ENCODE assay signal across 20 cellular contexts in the genomic region with DNA sequence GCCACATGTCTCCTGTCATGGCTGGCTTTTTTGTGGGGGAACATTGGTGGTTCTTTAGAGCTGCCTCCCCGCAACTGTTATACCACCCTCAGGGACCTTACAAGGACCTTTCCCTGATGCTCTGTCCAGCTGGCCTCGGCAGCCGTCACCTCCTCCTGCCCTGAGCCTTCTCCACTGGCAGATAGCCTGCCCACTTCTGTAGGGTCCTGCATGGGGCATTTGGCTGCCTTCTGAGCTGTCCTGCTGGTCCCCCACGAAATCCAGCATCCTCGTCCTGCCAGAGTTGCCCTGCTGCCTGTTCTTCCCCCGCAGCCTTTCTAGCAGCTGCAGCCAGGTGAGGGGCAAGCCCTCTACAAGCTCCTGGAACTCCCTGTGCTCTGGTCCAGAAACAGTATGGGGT.
DNase-seq lines count a peak whose midpoint lies in the region; ATAC-seq and TF ChIP-seq lines count a peak whose summit lies in the region.
"Had no signal": no experiment of that assay in that cellular context is flagged by ENCODE, and none has a peak within 500 bp of the region (broad histone marks: within the 10 kb centered on the region; RNA-seq: fewer than 3 reads in every experiment).

No MANE protein-coding gene starts in this region.

- H3K4me3 ChIP-seq in left ventricle myocardium inferior (no peak overlapping the region), heart left ventricle (no peak overlapping the region), right lobe of liver (no peak overlapping the region)
- H3K4me3 ChIP-seq: BLaER1, GM23248 had no signal

- no peaks in the 10 kb centered on the region for H3K9me3 Mint-ChIP-seq in activated T-cell treated with anti-CD3 and anti-CD28 coated beads, Interleukin-2, amount 50 U/mL, for 72 hours
- H3K9me3 Mint-ChIP-seq in activated T-cell treated with anti-CD3 and anti-CD28 coated beads, Interleukin-2, amount 50 U/mL, for 4 hours: no peaks in the 10 kb centered on the region
- H3K9me3 Mint-ChIP-seq: CD4-positive, CD25-positive, alpha-beta regulatory T cell; CD8-positive, alpha-beta T cell had no signal

- H3K27ac Mint-ChIP-seq in activated T-cell treated with anti-CD3 and anti-CD28 coated beads, Interleukin-2, amount 50 U/mL, for 72 hours: no peak overlapping the region
- H3K27ac Mint-ChIP-seq: B cell; CD8-positive, alpha-beta T cell had no signal

- H3K4me1 Mint-ChIP-seq in activated T-cell treated with anti-CD3 and anti-CD28 coated beads, Interleukin-2, amount 50 U/mL, for 72 hours (ENCODE audit: low read depth): peaks cover 12% of the 10 kb centered on the region
- H3K4me1 Mint-ChIP-seq in activated T-cell treated with anti-CD3 and anti-CD28 coated beads, Interleukin-2, amount 50 U/mL, for 4 hours (ENCODE audit: low read depth): no peaks in the 10 kb centered on the region
- H3K4me1 Mint-ChIP-seq: B cell had no signal

- TF ChIP-seq POLR2A in heart left ventricle (IDR thresholded peaks at IDR 0.05): no peak
- no peak for TF ChIP-seq POLR2A in right lobe of liver (IDR thresholded peaks at IDR 0.05)

- H3K4me3 Mint-ChIP-seq in activated T-cell treated with anti-CD3 and anti-CD28 coated beads, Interleukin-2, amount 50 U/mL, for 72 hours: no peak overlapping the region
- H3K4me3 Mint-ChIP-seq in activated T-cell treated with anti-CD3 and anti-CD28 coated beads, Interleukin-2, amount 50 U/mL, for 4 hours: no peak overlapping the region
- H3K4me3 Mint-ChIP-seq: B cell; CD4-positive, CD25-positive, alpha-beta regulatory T cell; CD8-positive, alpha-beta T cell had no signal

- H3K36me3 Mint-ChIP-seq in activated T-cell treated with anti-CD3 and anti-CD28 coated beads, Interleukin-2, amount 50 U/mL, for 72 hours (ENCODE audit: insufficient read depth in 2 of 2): peaks cover 0 to 5% of the 10 kb centered on the region in 2 donors
- H3K36me3 Mint-ChIP-seq in activated T-cell treated with anti-CD3 and anti-CD28 coated beads, Interleukin-2, amount 50 U/mL, for 4 hours (ENCODE audit: insufficient read depth): peaks cover 27% of the 10 kb centered on the region

- H3K9me3 ChIP-seq in left ventricle myocardium inferior (replicated peaks): no peaks in the 10 kb centered on the region
- H3K9me3 ChIP-seq in heart left ventricle: no peaks in the 10 kb centered on the region
- H3K9me3 ChIP-seq in right lobe of liver: no peaks in the 10 kb centered on the region
- H3K9me3 ChIP-seq: BLaER1, Caco-2 had no signal

- TF ChIP-seq CTCF in left ventricle myocardium inferior (IDR thresholded peaks at IDR 0.05; ENCODE audit: borderline replicate concordance): no peak
- TF ChIP-seq CTCF in heart left ventricle (IDR thresholded peaks at IDR 0.05): no peak
- no peak for TF ChIP-seq CTCF in right lobe of liver (IDR thresholded peaks at IDR 0.05)

- ATAC-seq in heart left ventricle (no peak), right lobe of liver (no peak), sciatic nerve (peak; percentile 32)
- ATAC-seq in activated T-cell treated with anti-CD3 and anti-CD28 coated beads, Interleukin-2, amount 50 U/mL, for 72 hours (replicated peaks in 1 of 2): no peak
- no peak for ATAC-seq in activated T-cell treated with anti-CD3 and anti-CD28 coated beads, Interleukin-2, amount 50 U/mL, for 4 hours
- ATAC-seq: CD8-positive, alpha-beta T cell had no signal

- 84 to 92% (median 87%) methylated on average over 6 of the region's 6 CpGs for WGBS in heart left ventricle, 4 donors
- WGBS in right lobe of liver (ENCODE audit: insufficient coverage, low coverage, low lambda C conversion rate, missing lambda C conversion rate): 100% methylated on average over 2 of the region's 6 CpGs

- DNase-seq in left ventricle myocardium inferior: no peak
- DNase-seq in heart left ventricle: no peak
- DNase-seq in right lobe of liver: no peak
- no peak for DNase-seq in sciatic nerve (ENCODE audit: low spot score)
- DNase-seq in SIG-M5 treated with dmso at 0.1 percent for 504 hours (lab: John Stamatoyannopoulos, UW; ENCODE audit: unreplicated experiment): no peak
- DNase-seq in cortex of kidney (lab: John Stamatoyannopoulos, UW): no peak
- DNase-seq in activated T-cell treated with anti-CD3 and anti-CD28 coated beads, Interleukin-2, amount 50 U/mL, for 72 hours: no peak
- DNase-seq in activated T-cell treated with anti-CD3 and anti-CD28 coated beads, Interleukin-2, amount 50 U/mL, for 4 hours: no peak
- DNase-seq: Caco-2; CD4-positive, CD25-positive, alpha-beta regulatory T cell; CD8-positive, alpha-beta T cell; DMS153; DND-41; GM23248; H7; HCEC 1CT had no signal

- H3K27ac ChIP-seq in left ventricle myocardium inferior (replicated peaks) (peak overlapping the region; percentile 23), heart left ventricle (no peak overlapping the region), right lobe of liver (peak overlapping the region; percentile 21 to 79 (median 66))
- H3K27ac ChIP-seq: 22Rv1, BLaER1, C4-2B, GM23248 had no signal

- intact Hi-C loops in left ventricle myocardium inferior (cut with micrococcal nuclease) (no loop called here), heart left ventricle (cut with DNase I) (loop anchor here in 2 of 10 donors (5.0 to 10.0 kb wide), 2 partner anchors 82 to 84 kb away; a partner anchor contains a TSS), right lobe of liver (cut with DNase I) (no loop called here), sciatic nerve (cut with DNase I) (no loop called here)

- peaks cover 44% of the 10 kb centered on the region for H3K36me3 ChIP-seq in left ventricle myocardium inferior
- H3K36me3 ChIP-seq in heart left ventricle: peaks cover 0 to 51% (median 27%) of the 10 kb centered on the region in 9 donors
- H3K36me3 ChIP-seq in right lobe of liver: peaks cover 0 to 4% (median 1%) of the 10 kb centered on the region in 4 donors

- H3K27me3 ChIP-seq in left ventricle myocardium inferior (ENCODE audit: low read depth): no peaks in the 10 kb centered on the region
- no peaks in the 10 kb centered on the region for H3K27me3 ChIP-seq in heart left ventricle
- no peaks in the 10 kb centered on the region for H3K27me3 ChIP-seq in right lobe of liver
- H3K27me3 ChIP-seq: BLaER1 had no signal

- no peaks in the 10 kb centered on the region for H3K27me3 Mint-ChIP-seq in activated T-cell treated with anti-CD3 and anti-CD28 coated beads, Interleukin-2, amount 50 U/mL, for 72 hours (ENCODE audit: low read depth)
- H3K27me3 Mint-ChIP-seq in activated T-cell treated with anti-CD3 and anti-CD28 coated beads, Interleukin-2, amount 50 U/mL, for 4 hours (ENCODE audit: low read depth): no peaks in the 10 kb centered on the region
- H3K27me3 Mint-ChIP-seq: B cell; CD4-positive, CD25-positive, alpha-beta regulatory T cell had no signal

- H3K4me1 ChIP-seq in left ventricle myocardium inferior: peaks cover 37% of the 10 kb centered on the region
- H3K4me1 ChIP-seq in heart left ventricle: peaks cover 0 to 28% (median 7%) of the 10 kb centered on the region in 12 donors
- H3K4me1 ChIP-seq in right lobe of liver: peaks cover 0 to 12% (median 2%) of the 10 kb centered on the region in 4 donors
- H3K4me1 ChIP-seq: BLaER1 had no signal

Comparison
In these comparisons a context has a peak if more than half of its experiments do, and no peak if none do; other contexts are left out.
1. H3K27ac ChIP-seq: peak in left ventricle myocardium inferior (single experiment) and right lobe of liver (3 of 3); none in heart left ventricle (0 of 12).